8 cellular contexts compared by ENCODE assay signal in genomic region chr7:79282051-79282694, GRCh38.
DNase-seq lines count a peak whose midpoint lies in the region; ATAC-seq, FAIRE-seq and TF ChIP-seq lines count a peak whose summit lies in the region.

No MANE protein-coding gene starts in this region.

- H3K36me3 ChIP-seq in endocrine pancreas (ENCODE audit: control insufficient read depth, insufficient read depth, low read length) (no peaks in the 10 kb centered on the region), neural progenitor cell (no peaks in the 10 kb centered on the region), colonic mucosa (no peaks in the 10 kb centered on the region)

- no peak overlapping the region for H3K9ac ChIP-seq in endocrine pancreas (ENCODE audit: control insufficient read depth, insufficient read depth, low read length)
- no peak overlapping the region for H3K9ac ChIP-seq in neural progenitor cell
- no peak overlapping the region for H3K9ac ChIP-seq in colonic mucosa (ENCODE audit: low read depth in 2 of 2, low read length in 2 of 2)

- no peaks in the 10 kb centered on the region for H3K79me2 ChIP-seq in neural progenitor cell (ENCODE audit: low read depth)

- no peak overlapping the region for H3K4me3 Mint-ChIP-seq in neural progenitor cell
- H3K4me3 Mint-ChIP-seq in activated CD8-positive, alpha-beta memory T cell treated with anti-CD3 and anti-CD28 coated beads, Interleukin-2, amount 10 ng/mL, durations not matched to agents 7 days and 5 days: no peak overlapping the region

- no peak overlapping the region for H2AFZ ChIP-seq in neural progenitor cell (replicated peaks)

- no peak overlapping the region for H3K27ac Mint-ChIP-seq in neural progenitor cell
- H3K27ac Mint-ChIP-seq in activated CD8-positive, alpha-beta memory T cell treated with anti-CD3 and anti-CD28 coated beads, Interleukin-2, amount 10 ng/mL, durations not matched to agents 7 days and 5 days: no peak overlapping the region

- intact Hi-C loops in colonic mucosa (cut with DNase I): no loop called here

- peaks cover 12% of the 10 kb centered on the region for H3K4me1 Mint-ChIP-seq in neural progenitor cell
- no peaks in the 10 kb centered on the region for H3K4me1 Mint-ChIP-seq in activated CD8-positive, alpha-beta memory T cell treated with anti-CD3 and anti-CD28 coated beads, Interleukin-2, amount 10 ng/mL, durations not matched to agents 7 days and 5 days

- H3K4me3 ChIP-seq in endocrine pancreas (ENCODE audit: control insufficient read depth, insufficient read depth, low read length) (peak overlapping the region; percentile 71), neural progenitor cell (no peak overlapping the region), colonic mucosa (no peak overlapping the region)

- H3K9me3 ChIP-seq in endocrine pancreas (ENCODE audit: control insufficient read depth, low read length) (no peaks in the 10 kb centered on the region), neural progenitor cell (ENCODE audit: low read depth) (no peaks in the 10 kb centered on the region), colonic mucosa (no peaks in the 10 kb centered on the region)

- FAIRE-seq in GM12891 (lab: Jason Lieb, UNC): no peak

- H3K27ac ChIP-seq in neural progenitor cell (no peak overlapping the region), colonic mucosa (no peak overlapping the region)

- H3F3A ChIP-seq in neural progenitor cell (ENCODE audit: low read depth): no peaks in the 10 kb centered on the region

- no peak for ATAC-seq in GM21737 (IDR thresholded peaks at IDR 0.05; ENCODE audit: unreplicated experiment)
- ATAC-seq in activated CD8-positive, alpha-beta memory T cell treated with anti-CD3 and anti-CD28 coated beads, Interleukin-2, amount 10 ng/mL, durations not matched to agents 7 days and 5 days: no peak

- CTCF ChIA-PET in activated CD8-positive, alpha-beta memory T cell treated with anti-CD3 and anti-CD28 coated beads, Interleukin-2, amount 10 ng/mL, durations not matched to agents 7 days and 5 days (lab: Charles Lee): no interaction called here

- no peaks in the 10 kb centered on the region for H4K20me1 ChIP-seq in neural progenitor cell (ENCODE audit: low read depth)

- H3K9me3 Mint-ChIP-seq in neural progenitor cell: no peaks in the 10 kb centered on the region
- peaks cover 3% of the 10 kb centered on the region for H3K9me3 Mint-ChIP-seq in activated CD8-positive, alpha-beta memory T cell treated with anti-CD3 and anti-CD28 coated beads, Interleukin-2, amount 10 ng/mL, durations not matched to agents 7 days and 5 days (ENCODE audit: low read depth)

- no peak for TF ChIP-seq POLR2A in GM12891 (IDR thresholded peaks at IDR 0.05; ENCODE audit: low read depth, low read length)

- no peaks in the 10 kb centered on the region for H3K27me3 ChIP-seq in endocrine pancreas (ENCODE audit: control insufficient read depth, insufficient read depth, low read length)
- no peaks in the 10 kb centered on the region for H3K27me3 ChIP-seq in neural progenitor cell
- no peaks in the 10 kb centered on the region for H3K27me3 ChIP-seq in colonic mucosa

- H3K4me2 ChIP-seq in neural progenitor cell: no peak overlapping the region

- H3K36me3 Mint-ChIP-seq in neural progenitor cell: no peaks in the 10 kb centered on the region
- no peaks in the 10 kb centered on the region for H3K36me3 Mint-ChIP-seq in activated CD8-positive, alpha-beta memory T cell treated with anti-CD3 and anti-CD28 coated beads, Interleukin-2, amount 10 ng/mL, durations not matched to agents 7 days and 5 days

- peaks cover 6% of the 10 kb centered on the region for H3K27me3 Mint-ChIP-seq in neural progenitor cell (ENCODE audit: insufficient read depth, low read depth)
- H3K27me3 Mint-ChIP-seq in activated CD8-positive, alpha-beta memory T cell treated with anti-CD3 and anti-CD28 coated beads, Interleukin-2, amount 10 ng/mL, durations not matched to agents 7 days and 5 days: no peaks in the 10 kb centered on the region

- peaks cover 13% of the 10 kb centered on the region for H3K4me1 ChIP-seq in endocrine pancreas (ENCODE audit: control insufficient read depth, insufficient read depth, low read length)
- H3K4me1 ChIP-seq in neural progenitor cell: no peaks in the 10 kb centered on the region
- H3K4me1 ChIP-seq in colonic mucosa: no peaks in the 10 kb centered on the region

- peak; percentile 5 for DNase-seq in DMS114 treated with DMSO at 0.1 percent for 48 hours (lab: John Stamatoyannopoulos, UW; ENCODE audit: unreplicated experiment)
- peak; percentile 41 for DNase-seq in NCI-H524 treated with DMSO at 0.1 percent for 48 hours (lab: John Stamatoyannopoulos, UW)
- DNase-seq in neural progenitor cell (ENCODE audit: low spot score): peak; percentile 25
- DNase-seq in GM12891 (ENCODE audit: insufficient read length, low spot score): no peak
- DNase-seq in activated CD8-positive, alpha-beta memory T cell treated with anti-CD3 and anti-CD28 coated beads, Interleukin-2, amount 10 ng/mL, durations not matched to agents 7 days and 5 days: no peak
- no peak for DNase-seq in colonic mucosa

- TF ChIP-seq CTCF in neural progenitor cell (IDR thresholded peaks at IDR 0.05) (peak; percentile 48), colonic mucosa (IDR thresholded peaks at IDR 0.05) (no peak)

TF ChIP-seq in GM12891, 5 proteins besides CTCF, POLR2A, EP300 and RAD21:
- TF ChIP-seq PAX5 (IDR thresholded peaks at IDR 0.05; ENCODE audit: insufficient read depth, low read length, severe bottlenecking): no peak
- TF ChIP-seq SPI1 (IDR thresholded peaks at IDR 0.05; ENCODE audit: low read depth, low read length): no peak
- no peak for TF ChIP-seq POU2F2 (IDR thresholded peaks at IDR 0.05; ENCODE audit: low read depth, low read length)
- no peak for TF ChIP-seq POLR2AphosphoS5 (IDR thresholded peaks at IDR 0.05; ENCODE audit: low read depth, low read length)
- no peak for TF ChIP-seq TAF1 (IDR thresholded peaks at IDR 0.05; ENCODE audit: low read depth, low read length)

Comparison
In these comparisons a context has a peak if more than half of its experiments do, and no peak if none do; other contexts are left out.
1. DNase-seq: peak in DMS114 treated with DMSO at 0.1 percent for 48 hours (single experiment), NCI-H524 treated with DMSO at 0.1 percent for 48 hours (single experiment) and neural progenitor cell (single experiment); none in GM12891 (single experiment), activated CD8-positive, alpha-beta memory T cell treated with anti-CD3 and anti-CD28 coated beads, Interleukin-2, amount 10 ng/mL, durations not matched to agents 7 days and 5 days (single experiment) and colonic mucosa (single experiment).